15 cellular contexts compared by ENCODE assay signal in the genomic region with DNA sequence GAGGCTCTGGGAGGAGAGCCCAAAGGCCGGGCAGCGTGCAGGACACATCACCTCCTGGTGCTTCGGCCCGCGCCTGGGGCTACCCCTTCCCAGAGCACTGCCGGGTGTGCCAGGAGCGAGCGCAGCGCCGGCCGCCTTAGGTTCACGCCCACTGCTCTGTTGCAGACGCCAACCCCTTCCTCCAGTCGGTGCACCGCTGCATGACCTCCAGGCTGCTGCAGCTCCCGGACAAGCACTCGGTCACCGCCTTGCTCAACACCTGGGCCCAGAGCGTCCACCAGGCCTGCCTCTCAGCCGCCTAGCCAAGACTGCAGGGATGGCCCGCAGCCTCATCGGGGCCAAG.
DNase-seq lines count a peak whose midpoint lies in the region; ATAC-seq and TF ChIP-seq lines count a peak whose summit lies in the region.
"Had no signal": no experiment of that assay in that cellular context is flagged by ENCODE, and none has a peak within 500 bp of the region (broad histone marks: within the 10 kb centered on the region; RNA-seq: fewer than 3 reads in every experiment).

No MANE protein-coding gene starts in this region.

- H3K36me3 ChIP-seq in lower lobe of right lung (peaks cover 67% of the 10 kb centered on the region), upper lobe of right lung (peaks cover 62% of the 10 kb centered on the region), MG63 (peaks cover 39% of the 10 kb centered on the region)

- H3K9me3 Mint-ChIP-seq in chondrocyte (ENCODE audit: low read depth), result no peaks in the 10 kb centered on the region
- H3K9me3 Mint-ChIP-seq: CD8-positive, alpha-beta memory T cell had no signal

- no peak overlapping the region for H3K27ac Mint-ChIP-seq in chondrocyte (ENCODE audit: unreplicated experiment)

- no peak overlapping the region for H3K4me3 Mint-ChIP-seq in chondrocyte (ENCODE audit: unreplicated experiment)
- H3K4me3 Mint-ChIP-seq: CD8-positive, alpha-beta memory T cell had no signal

- H3K4me1 Mint-ChIP-seq in chondrocyte (ENCODE audit: low read depth), result no peaks in the 10 kb centered on the region

- ATAC-seq in Right ventricle myocardium superior (ENCODE audit: poor library complexity) (no peak), lower lobe of right lung (no peak), upper lobe of right lung (no peak), HG02981 (IDR thresholded peaks at IDR 0.05; ENCODE audit: unreplicated experiment) (no peak)

- TF ChIP-seq CTCF in chondrocyte (IDR thresholded peaks at IDR 0.05) (no peak), lower lobe of right lung (IDR thresholded peaks at IDR 0.05) (no peak), upper lobe of right lung (IDR thresholded peaks at IDR 0.05) (no peak)

- H3K27ac ChIP-seq in lower lobe of right lung (no peak overlapping the region), upper lobe of right lung (no peak overlapping the region)
- H3K27ac ChIP-seq: BLaER1 had no signal

- DNase-seq in Right ventricle myocardium superior, result peak; percentile 37
- no peak for DNase-seq in cardiac septum (ENCODE audit: low spot score)
- DNase-seq in chondrocyte (ENCODE audit: low spot score), result peak; percentile 89
- DNase-seq in lower lobe of right lung, result peak; percentile 43
- DNase-seq in upper lobe of right lung, result peak; percentile 61
- DNase-seq in MG63, result no peak
- DNase-seq: 8988T; AML-193; Caco-2; CD8-positive, alpha-beta memory T cell; DMS53; GF-D8 had no signal

- H3K4me1 ChIP-seq in lower lobe of right lung (no peaks in the 10 kb centered on the region), upper lobe of right lung (no peaks in the 10 kb centered on the region)
- H3K4me1 ChIP-seq: Caco-2, HAP-1 had no signal

- H3K4me3 ChIP-seq in lower lobe of right lung, result no peak overlapping the region
- no peak overlapping the region for H3K4me3 ChIP-seq in upper lobe of right lung
- H3K4me3 ChIP-seq in MG63, result no peak overlapping the region
- H3K4me3 ChIP-seq: BLaER1, HAP-1 had no signal

- intact Hi-C loops in Right ventricle myocardium superior (cut with DNase I) (no loop called here), cardiac septum (cut with DNase I) (no loop called here), lower lobe of right lung (cut with DNase I) (no loop called here), upper lobe of right lung (cut with DNase I) (no loop called here)

- H3K27me3 ChIP-seq in lower lobe of right lung (ENCODE audit: low read depth) (no peaks in the 10 kb centered on the region), upper lobe of right lung (no peaks in the 10 kb centered on the region), MG63 (no peaks in the 10 kb centered on the region)
- H3K27me3 ChIP-seq: BLaER1 had no signal

- peaks cover 22% of the 10 kb centered on the region for H3K36me3 Mint-ChIP-seq in chondrocyte (ENCODE audit: low read depth)

- no peaks in the 10 kb centered on the region for H3K27me3 Mint-ChIP-seq in chondrocyte (ENCODE audit: low read depth)
- H3K27me3 Mint-ChIP-seq: CD8-positive, alpha-beta memory T cell had no signal

- H3K9me3 ChIP-seq in lower lobe of right lung (no peaks in the 10 kb centered on the region), upper lobe of right lung (no peaks in the 10 kb centered on the region), MG63 (no peaks in the 10 kb centered on the region)
- H3K9me3 ChIP-seq: BLaER1, Caco-2, HAP-1 had no signal

Comparison
In these comparisons a context has a peak if more than half of its experiments do, and no peak if none do; other contexts are left out.
1. DNase-seq: peak in Right ventricle myocardium superior (single experiment), chondrocyte (single experiment), lower lobe of right lung (single experiment) and upper lobe of right lung (single experiment); none in cardiac septum (single experiment) and MG63 (single experiment).